Comparison of ENCODE assay signal across 11 cellular contexts in the genomic region with DNA sequence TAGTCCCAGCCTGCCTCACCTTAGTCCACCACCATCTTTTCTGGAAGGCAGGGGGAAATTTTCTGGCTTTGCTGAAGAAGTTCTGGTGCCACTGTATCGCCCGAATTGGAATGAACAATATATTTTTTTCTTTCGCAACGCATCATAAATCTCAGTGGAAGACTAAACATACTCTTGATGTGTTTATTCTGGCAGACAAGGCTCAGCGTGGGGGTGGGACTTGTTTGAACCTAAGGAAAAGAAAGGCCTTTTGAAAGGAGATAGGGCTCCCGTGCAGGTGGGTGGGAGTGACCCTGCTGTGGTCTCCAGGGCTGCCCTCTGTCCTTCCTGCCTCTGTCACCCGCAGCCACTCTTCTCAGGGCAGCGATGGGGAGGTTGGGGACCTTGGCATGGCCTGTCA. TPM values are rescaled to one million over a fixed set of nuclear protein-coding genes. Genes with fewer than 3 reads are reported as not detected.
DNase-seq lines count a peak whose midpoint lies in the region; ATAC-seq and TF ChIP-seq lines count a peak whose summit lies in the region.
"Had no signal": no experiment of that assay in that cellular context is flagged by ENCODE, and none has a peak within 500 bp of the region (broad histone marks: within the 10 kb centered on the region; RNA-seq: fewer than 3 reads in every experiment).

No MANE protein-coding gene starts in this region.

- H3K4me1 Mint-ChIP-seq in activated naive CD4-positive, alpha-beta T cell treated with anti-CD3 and anti-CD28 coated beads, Interleukin-2, amount 10 ng/mL, durations not matched to agents 7 days and 5 days: peaks cover 67% of the 10 kb centered on the region

- no peak overlapping the region for H3K4me3 ChIP-seq in fibroblast of mammary gland (ENCODE audit: control insufficient read depth, low read depth, low read length)
- H3K4me3 ChIP-seq in thymus (ENCODE audit: low read length): no peak overlapping the region
- H3K4me3 ChIP-seq: Peyer's patch had no signal

- TF ChIP-seq CTCF in RWPE1 (conservative IDR thresholded peaks at IDR 0.05; ENCODE audit: low read depth) (no peak), fibroblast of mammary gland (conservative IDR thresholded peaks at IDR 0.05; ENCODE audit: control insufficient read depth, insufficient read depth, low read depth, low read length) (no peak)

- CTCF ChIA-PET in activated naive CD4-positive, alpha-beta T cell treated with anti-CD3 and anti-CD28 coated beads, Interleukin-2, amount 10 ng/mL, durations not matched to agents 7 days and 5 days (lab: Charles Lee): interaction anchor here (2.4 kb wide), 1 partner anchor 9 kb away, joined by 16 read pairs; no protein-coding TSS in a partner anchor
- CTCF ChIA-PET in RWPE1 (lab: Yijun Ruan, JAX): interaction anchor here (0.6 to 0.8 kb wide), 2 partner anchors 9 to 14 kb away, joined by 3 to 4 read pairs; no protein-coding TSS in a partner anchor

- POLR2A ChIA-PET in RWPE1 (lab: Yijun Ruan, JAX; ENCODE audit: low non-redundant PET): no interaction called here

- H3K9me3 Mint-ChIP-seq in activated naive CD4-positive, alpha-beta T cell treated with anti-CD3 and anti-CD28 coated beads, Interleukin-2, amount 10 ng/mL, durations not matched to agents 7 days and 5 days: no peaks in the 10 kb centered on the region

- H3K27ac ChIP-seq in RWPE1: peak overlapping the region; percentile 55
- peak overlapping the region; percentile 6 for H3K27ac ChIP-seq in thymus (ENCODE audit: low read depth)

- peaks cover 12% of the 10 kb centered on the region for H3K4me1 ChIP-seq in thymus (ENCODE audit: control insufficient read depth, insufficient read depth, low read length)

- no peak overlapping the region for H3K4me3 Mint-ChIP-seq in activated naive CD4-positive, alpha-beta T cell treated with anti-CD3 and anti-CD28 coated beads, Interleukin-2, amount 10 ng/mL, durations not matched to agents 7 days and 5 days

- ATAC-seq in HG03442 (IDR thresholded peaks at IDR 0.05; ENCODE audit: unreplicated experiment): no peak

- H3K9me3 ChIP-seq in thymus (ENCODE audit: control insufficient read depth): no peaks in the 10 kb centered on the region
- H3K9me3 ChIP-seq: Peyer's patch had no signal

- no peaks in the 10 kb centered on the region for H3K27me3 ChIP-seq in thymus (ENCODE audit: control insufficient read depth, insufficient read depth)
- H3K27me3 ChIP-seq: Peyer's patch had no signal

- peaks cover 48% of the 10 kb centered on the region for H3K36me3 Mint-ChIP-seq in activated naive CD4-positive, alpha-beta T cell treated with anti-CD3 and anti-CD28 coated beads, Interleukin-2, amount 10 ng/mL, durations not matched to agents 7 days and 5 days

- WGBS in thymus: 90% methylated on average over 8 of the region's 8 CpGs

- H3K27me3 Mint-ChIP-seq in activated naive CD4-positive, alpha-beta T cell treated with anti-CD3 and anti-CD28 coated beads, Interleukin-2, amount 10 ng/mL, durations not matched to agents 7 days and 5 days: no peaks in the 10 kb centered on the region

- H3K36me3 ChIP-seq in thymus (ENCODE audit: control insufficient read depth, insufficient read depth): peaks cover 65% of the 10 kb centered on the region

- DNase-seq in activated naive CD4-positive, alpha-beta T cell treated with anti-CD3 and anti-CD28 coated beads, Interleukin-2, amount 10 ng/mL, durations not matched to agents 7 days and 5 days: no peak
- no peak for DNase-seq in activated naive CD4-positive, alpha-beta T cell (lab: John Stamatoyannopoulos, UW)
- DNase-seq in RWPE1 (ENCODE audit: low spot score): no peak
- DNase-seq in fibroblast of mammary gland (ENCODE audit: low read depth): peak; percentile 44
- DNase-seq in activated gamma-delta T cell treated with Interleukin-2 at 50 U/mL for 16 hours: no peak
- no peak for DNase-seq in germinal center (ENCODE audit: low spot score)
- DNase-seq: C1 segment of cervical spinal cord, hippocampal formation, Peyer's patch had no signal

- peak overlapping the region; percentile 84 for H3K27ac Mint-ChIP-seq in activated naive CD4-positive, alpha-beta T cell treated with anti-CD3 and anti-CD28 coated beads, Interleukin-2, amount 10 ng/mL, durations not matched to agents 7 days and 5 days

RNA-seq across cellular contexts. Expression of a gene that starts 42.5 kb away (rescaled TPM):
- 34.9 TPM for polyA plus RNA-seq in thymus
